27 cellular contexts compared by ENCODE assay signal in genomic region chr17:55225237-55225636, GRCh38. TPM values are rescaled to one million over a fixed set of nuclear protein-coding genes. Genes with fewer than 3 reads are reported as not detected.
DNase-seq lines count a peak whose midpoint lies in the region; ATAC-seq, FAIRE-seq and TF ChIP-seq lines count a peak whose summit lies in the region.
"Had no signal": no experiment of that assay in that cellular context is flagged by ENCODE, and none has a peak within 500 bp of the region (broad histone marks: within the 10 kb centered on the region; RNA-seq: fewer than 3 reads in every experiment).

No MANE protein-coding gene starts in this region.

- H3K36me3 Mint-ChIP-seq in T-helper 17 cell (ENCODE audit: low read depth) = peaks cover 2% of the 10 kb centered on the region
- H3K36me3 Mint-ChIP-seq in endothelial cell (ENCODE audit: low read depth, unreplicated experiment) = no peaks in the 10 kb centered on the region
- H3K36me3 Mint-ChIP-seq: CD14-positive monocyte; CD4-positive, CD25-positive, alpha-beta regulatory T cell; CD8-positive, alpha-beta memory T cell had no signal

- no peak overlapping the region for H3K4me2 ChIP-seq in HepG2 (ENCODE audit: low read depth, low read length)
- H3K4me2 ChIP-seq: BLaER1 had no signal

- H3K27ac Mint-ChIP-seq in T-helper 17 cell (peak overlapping the region; percentile 29), endothelial cell (ENCODE audit: unreplicated experiment) (no peak overlapping the region)
- H3K27ac Mint-ChIP-seq: CD14-positive monocyte; CD4-positive, CD25-positive, alpha-beta regulatory T cell had no signal

- H3K4me1 Mint-ChIP-seq in T-helper 17 cell = no peaks in the 10 kb centered on the region
- H3K4me1 Mint-ChIP-seq in endothelial cell (ENCODE audit: unreplicated experiment) = no peaks in the 10 kb centered on the region
- H3K4me1 Mint-ChIP-seq: CD8-positive, alpha-beta memory T cell had no signal

- H3K27me3 Mint-ChIP-seq in T-helper 17 cell (no peaks in the 10 kb centered on the region), endothelial cell (ENCODE audit: unreplicated experiment) (peaks cover 5% of the 10 kb centered on the region)

- no peak overlapping the region for H3K4me3 ChIP-seq in HepG2 (replicated peaks in 1 of 3; ENCODE audit: insufficient read depth in 1 of 3, low read depth in 2 of 3, low read length in 3 of 3)
- no peak overlapping the region for H3K4me3 ChIP-seq in right lobe of liver
- H3K4me3 ChIP-seq in esophagus muscularis mucosa = no peak overlapping the region
- H3K4me3 ChIP-seq: BLaER1, GM12878 had no signal

- in situ Hi-C loops in HepG2 (cut with HindIII; ENCODE audit: extremely low pct_ligation_motif_present, low pct_unique_long_range_greater_than_20kb) = no loop called here

- no TSS peak for BruUV-seq in HepG2 (replicated peaks; lab: Mats Ljungman, UMichigan)

- 57% methylated on average over 5 of the region's 5 CpGs for WGBS in HepG2 (ENCODE audit: low lambda C conversion rate)
- 94% methylated on average over 5 of the region's 5 CpGs for WGBS in right lobe of liver (ENCODE audit: insufficient coverage, low coverage, low lambda C conversion rate, missing lambda C conversion rate)
- WGBS in esophagus muscularis mucosa = 94% methylated on average over 5 of the region's 5 CpGs

- H3K4me3 Mint-ChIP-seq in T-helper 17 cell = no peak overlapping the region
- H3K4me3 Mint-ChIP-seq in endothelial cell (ENCODE audit: unreplicated experiment) = no peak overlapping the region
- H3K4me3 Mint-ChIP-seq: CD14-positive monocyte; CD4-positive, alpha-beta memory T cell; CD4-positive, CD25-positive, alpha-beta regulatory T cell; CD8-positive, alpha-beta memory T cell had no signal

- no peaks in the 10 kb centered on the region for H4K20me1 ChIP-seq in HepG2 (ENCODE audit: insufficient read depth, low read length)
- H4K20me1 ChIP-seq: BLaER1 had no signal

- TF ChIP-seq CTCF in HepG2 (CRISPR knock-in tag; IDR thresholded peaks at IDR 0.05) (no peak), right lobe of liver (IDR thresholded peaks at IDR 0.05) (no peak), esophagus muscularis mucosa (IDR thresholded peaks at IDR 0.05) (no peak), endothelial cell (IDR thresholded peaks at IDR 0.05; ENCODE audit: unreplicated experiment) (no peak)

- intact Hi-C loops in HepG2 (cut with micrococcal nuclease; ENCODE audit: unreplicated experiment) = no loop called here
- intact Hi-C loops in right lobe of liver (cut with DNase I) = no loop called here
- intact Hi-C loops in esophagus muscularis mucosa (cut with DNase I) = no loop called here

- H3K9me3 ChIP-seq in HepG2 (ENCODE audit: low read length) (no peaks in the 10 kb centered on the region), right lobe of liver (no peaks in the 10 kb centered on the region), T-helper 17 cell (ENCODE audit: control insufficient read depth, low read length, poor library complexity, severe bottlenecking) (no peaks in the 10 kb centered on the region), esophagus muscularis mucosa (no peaks in the 10 kb centered on the region)
- H3K9me3 ChIP-seq: BE2C, BLaER1 had no signal

- H3K27ac ChIP-seq in HepG2 (ENCODE audit: extremely low read length, insufficient read depth, low read length) (no peak overlapping the region), right lobe of liver (no peak overlapping the region), esophagus muscularis mucosa (replicated peaks in 1 of 4) (no peak overlapping the region)
- H3K27ac ChIP-seq: 22Rv1, BLaER1 had no signal

- peaks cover 9% of the 10 kb centered on the region for H3K4me1 ChIP-seq in HepG2 (ENCODE audit: insufficient read depth, low read length)
- H3K4me1 ChIP-seq in right lobe of liver = no peaks in the 10 kb centered on the region
- no peaks in the 10 kb centered on the region for H3K4me1 ChIP-seq in esophagus muscularis mucosa
- H3K4me1 ChIP-seq: BE2C, BLaER1 had no signal

- TF ChIP-seq POLR2A in HepG2 (IDR thresholded peaks at IDR 0.05; ENCODE audit: insufficient read depth in 1 of 2, low read depth in 2 of 2, low read length in 2 of 2) (no peak), right lobe of liver (IDR thresholded peaks at IDR 0.05) (no peak), esophagus muscularis mucosa (IDR thresholded peaks at IDR 0.05; ENCODE audit: low read depth) (no peak)

- ATAC-seq in HepG2 (peak; percentile 56), right lobe of liver (no peak), T-helper 17 cell (no peak)
- ATAC-seq: GM12878 had no signal

- H3K36me3 ChIP-seq in HepG2 (replicated peaks in 1 of 2; ENCODE audit: control insufficient read depth in 1 of 2, insufficient read depth in 2 of 2, low read length in 2 of 2) = no peaks in the 10 kb centered on the region
- no peaks in the 10 kb centered on the region for H3K36me3 ChIP-seq in right lobe of liver
- H3K36me3 ChIP-seq in esophagus muscularis mucosa = no peaks in the 10 kb centered on the region
- H3K36me3 ChIP-seq: BE2C, BLaER1 had no signal

- no peaks in the 10 kb centered on the region for H3K9me3 Mint-ChIP-seq in endothelial cell (ENCODE audit: unreplicated experiment)
- H3K9me3 Mint-ChIP-seq: CD4-positive, CD25-positive, alpha-beta regulatory T cell; CD8-positive, alpha-beta memory T cell had no signal

- POLR2A ChIA-PET in HepG2 (lab: Yijun Ruan, JAX) = no interaction called here

- H3K79me2 ChIP-seq in HepG2 (ENCODE audit: insufficient read depth, low read length) = no peaks in the 10 kb centered on the region

- FAIRE-seq in HepG2 (lab: Jason Lieb, UNC) = no peak
- FAIRE-seq: GM12878, GM12892, GM18507 had no signal

- DNase-seq in HepG2 (ENCODE audit: low spot score) (no peak), right lobe of liver (no peak), T-helper 17 cell (no peak), esophagus muscularis mucosa (ENCODE audit: extremely low spot score) (peak; percentile 77), cerebellar cortex (ENCODE audit: low spot score) (no peak), endothelial cell (ENCODE audit: low spot score) (no peak)
- DNase-seq: ACHN; BE2C; CD4-positive, alpha-beta memory T cell; CD4-positive, CD25-positive, alpha-beta regulatory T cell; CD8-positive, alpha-beta memory T cell; COR-L47; DMS 273 treated with DMSO at 0.1 percent for 48 hours; DMS153; DMS53; DMS79; DND-41; EL; GDM1 had no signal

- no peak for TF ChIP-seq RAD21 in HepG2 (CRISPR knock-in tag; IDR thresholded peaks at IDR 0.05)

- peaks cover 0 to 1% of the 10 kb centered on the region in 2 experiments; a peak in 2 of 5 replicates for H3K27me3 ChIP-seq in HepG2 (ENCODE audit: control insufficient read depth in 1 of 2, insufficient read depth in 2 of 2, low read length in 2 of 2)
- no peaks in the 10 kb centered on the region for H3K27me3 ChIP-seq in right lobe of liver
- no peaks in the 10 kb centered on the region for H3K27me3 ChIP-seq in esophagus muscularis mucosa
- H3K27me3 ChIP-seq: BE2C, BLaER1 had no signal

- CTCF ChIA-PET in HepG2 (lab: Yijun Ruan, JAX; ENCODE audit: low intra/inter-chr PET ratio, low total read pairs) = no interaction called here

- TF ChIP-seq EP300 in HepG2 (IDR thresholded peaks at IDR 0.05; ENCODE audit: low read depth in 2 of 2, low read length in 2 of 2) (no peak), HepG2 (CRISPR knock-in tag; IDR thresholded peaks at IDR 0.05; ENCODE audit: borderline replicate concordance) (no peak), esophagus muscularis mucosa (IDR thresholded peaks at IDR 0.05) (no peak)

- H2AFZ ChIP-seq in HepG2 (ENCODE audit: low read length) = no peak overlapping the region

- H3K9ac ChIP-seq in HepG2 (ENCODE audit: insufficient read depth, low read depth, low read length) = no peak overlapping the region
- H3K9ac ChIP-seq: BLaER1 had no signal

TF ChIP-seq in HepG2, 621 proteins besides CTCF, POLR2A, EP300 and RAD21 (continues in another document):
- TF ChIP-seq ZNF367 (CRISPR knock-in tag; IDR thresholded peaks at IDR 0.05; ENCODE audit: borderline replicate concordance) = no peak
- TF ChIP-seq AGO2 (optimal IDR thresholded peaks at IDR 0.05; ENCODE audit: low read depth, low read length) = no peak
- TF ChIP-seq ZNF207 (IDR thresholded peaks at IDR 0.05; ENCODE audit: borderline replicate concordance) = no peak
- TF ChIP-seq RXRA (CRISPR knock-in tag; IDR thresholded peaks at IDR 0.05) = no peak
- TF ChIP-seq SIN3A (IDR thresholded peaks at IDR 0.05; ENCODE audit: borderline replicate concordance, low read depth, low read length) = no peak
- TF ChIP-seq ZNF234 (CRISPR knock-in tag; conservative IDR thresholded peaks at IDR 0.05) = no peak

RNA-seq across cellular contexts. Expression of gene HLF, which starts 39.5 kb away (rescaled TPM):
- total RNA-seq in HepG2 (2016; rRNA removed; fragmentation: Illumina TruSeq; extraction: Trizol) = 197 and 202 TPM in 2 replicates
- total RNA-seq in HepG2 (2016; cell fraction: cytosol; rRNA removed; fragmentation: Illumina TruSeq; extraction: Trizol; ENCODE audit: low read depth) = 34.5 and 39.5 TPM in 2 replicates
- total RNA-seq in HepG2 (2016; cell fraction: insoluble cytoplasmic fraction; rRNA removed; fragmentation: Illumina TruSeq; extraction: Trizol) = 175 and 198 TPM in 2 replicates
- total RNA-seq in HepG2 (2016; cell fraction: membrane; rRNA removed; fragmentation: Illumina TruSeq; extraction: Trizol) = 156 and 157 TPM in 2 replicates
- 187 and 216 TPM in 2 replicates for total RNA-seq in HepG2 (2016; cell fraction: nucleus; rRNA removed; fragmentation: Illumina TruSeq; extraction: Trizol)
- 346 and 353 TPM in 2 replicates for polyA plus RNA-seq in HepG2 (2011; rRNA removed)
- polyA plus RNA-seq in HepG2 (2011; cell fraction: cytosol; rRNA removed) = 266 and 275 TPM in 2 replicates
- polyA plus RNA-seq in HepG2 (2011; cell fraction: nucleus; rRNA removed) = 442 and 465 TPM in 2 replicates
- polyA plus RNA-seq in HepG2 (2012) = 217 and 233 TPM in 2 replicates
- polyA plus RNA-seq in HepG2 (2016; cell fraction: cytosol; fragmentation: Illumina TruSeq; extraction: Trizol; ENCODE audit: low read depth) = 21.4 and 26.2 TPM in 2 replicates
- 217 and 237 TPM in 2 replicates for polyA plus RNA-seq in HepG2 (2016; cell fraction: insoluble cytoplasmic fraction; fragmentation: Illumina TruSeq; extraction: Trizol; ENCODE audit: low read depth)
- 106 and 107 TPM in 2 replicates for polyA plus RNA-seq in HepG2 (2016; cell fraction: membrane; fragmentation: Illumina TruSeq; extraction: Trizol; ENCODE audit: low read depth)
- polyA plus RNA-seq in HepG2 (2016; cell fraction: nucleus; fragmentation: Illumina TruSeq; extraction: Trizol; ENCODE audit: insufficient read depth, low read depth) = 258 and 265 TPM in 2 replicates
- 1.0 and 1,188 TPM in 2 replicates for polyA minus RNA-seq in HepG2 (2011; rRNA and poly(A)+ RNA removed; ENCODE audit: low replicate concordance)
- 240 and 275 TPM in 2 replicates for polyA minus RNA-seq in HepG2 (2011; cell fraction: cytosol; rRNA and poly(A)+ RNA removed)
- polyA minus RNA-seq in HepG2 (2011; cell fraction: nucleus; rRNA and poly(A)+ RNA removed) = 508 and 622 TPM in 2 replicates
- total RNA-seq in right lobe of liver = 10 to 100 TPM; 16.4 to 96.9 (median 42.6) TPM
- 10 to 100 TPM; 20.2 to 22.5 TPM for total RNA-seq in T-helper 17 cell
- 100 to 1,000 TPM; 137 to 176 (median 154) TPM for total RNA-seq in esophagus muscularis mucosa
- not detected for total RNA-seq in endothelial cell (ENCODE audit: unreplicated experiment)
- total RNA-seq: A172 had no signal
- polyA plus RNA-seq: AG04450, CD14-positive monocyte had no signal

Comparison
In these comparisons a context has a peak if more than half of its experiments do, and no peak if none do; other contexts are left out.
1. RNA of gene HLF, which starts 39.5 kb away (total RNA-seq): 34.5 to 216 TPM in HepG2, 137 to 176 TPM in esophagus muscularis mucosa, 16.4 to 96.9 TPM in right lobe of liver and 20.2 to 22.5 TPM in T-helper 17 cell; not detected in endothelial cell (single experiment); every median in the first group is over 10 times any median in the second.